Comparison of ENCODE assay signal across 19 cellular contexts in genomic region chr11:60785806-60786361, GRCh38. TPM values are rescaled to one million over a fixed set of nuclear protein-coding genes. Genes with fewer than 3 reads are reported as not detected.
DNase-seq lines count a peak whose midpoint lies in the region; ATAC-seq and TF ChIP-seq lines count a peak whose summit lies in the region.
"Had no signal": no experiment of that assay in that cellular context is flagged by ENCODE, and none has a peak within 500 bp of the region (broad histone marks: within the 10 kb centered on the region; RNA-seq: fewer than 3 reads in every experiment).

No MANE protein-coding gene starts in this region.

- H3K4me1 ChIP-seq in cardiac muscle cell (ENCODE audit: low read depth) (no peaks in the 10 kb centered on the region), tibial nerve (peaks cover 0 to 26% (median 6%) of the 10 kb centered on the region in 4 donors)

- peaks cover 41% of the 10 kb centered on the region for H3K4me1 Mint-ChIP-seq in brain
- H3K4me1 Mint-ChIP-seq: naive thymus-derived CD8-positive, alpha-beta T cell had no signal

- H3K27ac Mint-ChIP-seq in brain, result peak overlapping the region in 4 of 5 experiments; percentile 31 to 92 (median 88)
- H3K27ac Mint-ChIP-seq: activated CD8-positive, alpha-beta T cell treated with anti-CD3 and anti-CD28 coated beads, Interleukin-2, amount 10 ng/mL, durations not matched to agents 7 days and 5 days had no signal

- H3K27me3 Mint-ChIP-seq in brain, result peaks cover 5% of the 10 kb centered on the region
- H3K27me3 Mint-ChIP-seq: naive thymus-derived CD8-positive, alpha-beta T cell had no signal

- ATAC-seq in HG02759 (IDR thresholded peaks at IDR 0.05; ENCODE audit: unreplicated experiment), result no peak
- ATAC-seq: activated CD8-positive, alpha-beta T cell treated with anti-CD3 and anti-CD28 coated beads, Interleukin-2, amount 10 ng/mL, durations not matched to agents 7 days and 5 days; naive thymus-derived CD8-positive, alpha-beta T cell had no signal

- H3K27me3 ChIP-seq in cardiac muscle cell (no peaks in the 10 kb centered on the region), tibial nerve (no peaks in the 10 kb centered on the region)

- no peaks in the 10 kb centered on the region for H3K9me3 Mint-ChIP-seq in brain
- H3K9me3 Mint-ChIP-seq: naive thymus-derived CD8-positive, alpha-beta T cell had no signal

- intact Hi-C loops in cardiac septum (cut with DNase I), result no loop called here

- 45 to 58% methylated on average over 7 to 8 of the region's 8 CpGs for WGBS in tibial nerve, 2 donors

- no peaks in the 10 kb centered on the region for H3K36me3 ChIP-seq in cardiac muscle cell
- no peaks in the 10 kb centered on the region for H3K36me3 ChIP-seq in tibial nerve

- H3K36me3 Mint-ChIP-seq in brain, result no peaks in the 10 kb centered on the region
- H3K36me3 Mint-ChIP-seq: naive thymus-derived CD8-positive, alpha-beta T cell had no signal

- peak overlapping the region in 3 of 5 experiments; percentile 22 to 44 (median 30) for H3K4me3 Mint-ChIP-seq in brain
- H3K4me3 Mint-ChIP-seq: activated CD8-positive, alpha-beta T cell treated with anti-CD3 and anti-CD28 coated beads, Interleukin-2, amount 10 ng/mL, durations not matched to agents 7 days and 5 days; naive thymus-derived CD8-positive, alpha-beta T cell had no signal

- H3K27ac ChIP-seq in cardiac muscle cell (no peak overlapping the region), tibial nerve (peak overlapping the region in 3 of 4 donors; percentile 50 to 67 (median 59))

- no peak for TF ChIP-seq POLR2A in tibial nerve (IDR thresholded peaks at IDR 0.05)

- H3K9me3 ChIP-seq in cardiac muscle cell (ENCODE audit: low read depth) (no peaks in the 10 kb centered on the region), tibial nerve (no peaks in the 10 kb centered on the region)

- H3K4me3 ChIP-seq in cardiac muscle cell, result no peak overlapping the region
- H3K4me3 ChIP-seq in tibial nerve, result no peak overlapping the region

- no peak for TF ChIP-seq EP300 in tibial nerve (IDR thresholded peaks at IDR 0.05)

- DNase-seq in cardiac muscle cell (ENCODE audit: low read depth in 1 of 2, low spot score in 1 of 2), result peak in 1 of 2 donors; percentile 54
- DNase-seq in cardiac septum (ENCODE audit: low spot score), result no peak
- peak; percentile 19 for DNase-seq in left kidney (ENCODE audit: low read depth, low spot score)
- no peak for DNase-seq in tibial nerve (ENCODE audit: low spot score in 2 of 2)
- DNase-seq in LoVo (ENCODE audit: low spot score), result no peak
- DNase-seq in DMS153 treated with DMSO at 0.1 percent for 48 hours (lab: John Stamatoyannopoulos, UW; ENCODE audit: unreplicated experiment), result no peak
- DNase-seq: activated CD8-positive, alpha-beta T cell treated with anti-CD3 and anti-CD28 coated beads, Interleukin-2, amount 10 ng/mL, durations not matched to agents 7 days and 5 days; cortex of kidney; foreskin melanocyte; NCI-H1105 treated with DMSO at 0.1 percent for 48 hours; NCI-H526; Right ventricle myocardium superior had no signal

- peak; percentile 4 for TF ChIP-seq CTCF in cardiac muscle cell (IDR thresholded peaks at IDR 0.05; ENCODE audit: low read depth, low read length)
- no peak for TF ChIP-seq CTCF in brain (conservative IDR thresholded peaks at IDR 0.05)
- peak in 2 of 5 experiments; percentile 14 to 26 for TF ChIP-seq CTCF in tibial nerve (IDR thresholded peaks at IDR 0.05)

RNA-seq across cellular contexts. Expression of gene MS4A10, which starts 0.8 kb away (rescaled TPM):
- total RNA-seq in cardiac muscle cell, result not detected in 2 replicates
- not detected in 2 replicates for polyA plus RNA-seq in cardiac muscle cell
- not detected for total RNA-seq in cardiac septum
- polyA plus RNA-seq in brain (ENCODE audit: insufficient read depth, low read depth, low replicate concordance), result not detected
- not detected for total RNA-seq in tibial nerve
- total RNA-seq: A673; activated CD8-positive, alpha-beta T cell treated with anti-CD3 and anti-CD28 coated beads, Interleukin-2, amount 10 ng/mL, durations not matched to agents 7 days and 5 days; HT-29; kidney epithelial cell; naive thymus-derived CD8-positive, alpha-beta T cell; Right ventricle myocardium superior; urinary bladder had no signal
- polyA plus RNA-seq: naive thymus-derived CD8-positive, alpha-beta T cell; urinary bladder had no signal

RNA-seq across cellular contexts. Expression of gene MS4A15, which starts 29.2 kb away (rescaled TPM):
- not detected in 2 replicates for total RNA-seq in cardiac muscle cell
- not detected in 2 replicates for polyA plus RNA-seq in cardiac muscle cell
- total RNA-seq in cardiac septum, result not detected
- polyA plus RNA-seq in brain (ENCODE audit: insufficient read depth, low read depth, low replicate concordance), result not detected
- total RNA-seq in tibial nerve, result not detected
- total RNA-seq: A673; activated CD8-positive, alpha-beta T cell treated with anti-CD3 and anti-CD28 coated beads, Interleukin-2, amount 10 ng/mL, durations not matched to agents 7 days and 5 days; HT-29; kidney epithelial cell; naive thymus-derived CD8-positive, alpha-beta T cell; Right ventricle myocardium superior; urinary bladder had no signal
- polyA plus RNA-seq: naive thymus-derived CD8-positive, alpha-beta T cell; urinary bladder had no signal

RNA-seq across cellular contexts. Expression of gene CCDC86, which starts 56.0 kb away (rescaled TPM):
- total RNA-seq in cardiac muscle cell (16.5 and 18.1 TPM in 2 replicates), cardiac septum (10.3 TPM), tibial nerve (10 to 100 TPM; 15.9 to 41.1 (median 27.3) TPM)
- polyA plus RNA-seq in cardiac muscle cell (30.9 and 37.4 TPM in 2 replicates), brain (ENCODE audit: insufficient read depth, low read depth, low replicate concordance) (32.3 TPM)
